Comparison of ENCODE assay signal across 14 cellular contexts in genomic region chr2:223989206-223989859, GRCh38. TPM values are rescaled to one million over a fixed set of nuclear protein-coding genes. Genes with fewer than 3 reads are reported as not detected.
A peak's percentile ranks its signal among the peaks of the same experiment; 100 is the strongest.
DNase-seq lines count a peak whose midpoint lies in the region; ATAC-seq, FAIRE-seq and TF ChIP-seq lines count a peak whose summit lies in the region.
"Had no signal": no experiment of that assay in that cellular context is flagged by ENCODE, and none has a peak within 500 bp of the region (broad histone marks: within the 10 kb centered on the region; RNA-seq: fewer than 3 reads in every experiment).

No MANE protein-coding gene starts in this region.

- H3K4me2 ChIP-seq in A549, result no peak overlapping the region

- TF ChIP-seq EP300 in A549 (IDR thresholded peaks at IDR 0.05), result no peak

- ATAC-seq in A549 (peak; percentile 66 to 78; a peak in 4 of 6 replicates), HG02885 (IDR thresholded peaks at IDR 0.05; ENCODE audit: poor library complexity, unreplicated experiment) (peak; percentile 56), right lobe of liver (peak; percentile 41 to 69 (median 46)), GM21825 (IDR thresholded peaks at IDR 0.05; ENCODE audit: unreplicated experiment) (no peak)

- no peaks in the 10 kb centered on the region for H3K27me3 ChIP-seq in right lobe of liver

- no peaks in the 10 kb centered on the region for H3K9me3 ChIP-seq in A549
- H3K9me3 ChIP-seq in right lobe of liver, result no peaks in the 10 kb centered on the region

- H3K4me1 ChIP-seq in A549 (peaks cover 4% of the 10 kb centered on the region; the same call in 2 of the 3 replicates), right lobe of liver (no peaks in the 10 kb centered on the region)

- no peak overlapping the region for H3K4me3 ChIP-seq in A549
- no peak overlapping the region for H3K4me3 ChIP-seq in right lobe of liver

- POLR2A ChIA-PET in A549 (lab: Yijun Ruan, JAX), result no interaction called here

- no peak for TF ChIP-seq POLR2A in A549 (IDR thresholded peaks at IDR 0.05; ENCODE audit: low read length)
- no peak for TF ChIP-seq POLR2A in right lobe of liver (IDR thresholded peaks at IDR 0.05)

- TF ChIP-seq CTCF in A549 (IDR thresholded peaks at IDR 0.05) (no peak; the same call in 2 of the 3 replicates), right lobe of liver (IDR thresholded peaks at IDR 0.05) (peak in 2 of 4 donors; percentile 10 to 18)

- intact Hi-C loops in right lobe of liver (cut with DNase I), result no loop called here

- 77% methylated on average over 10 of the region's 10 CpGs for WGBS in A549 (ENCODE audit: missing lambda C conversion rate)
- 62% methylated on average over 9 of the region's 10 CpGs for whole genome bisulfite sequencing in right lobe of liver (ENCODE audit: insufficient coverage, low coverage, low lambda C conversion rate, missing lambda C conversion rate)

- H3K36me3 ChIP-seq in right lobe of liver, result no peaks in the 10 kb centered on the region

- H3K27ac ChIP-seq in A549, result no peak overlapping the region
- H3K27ac ChIP-seq in right lobe of liver, result no peak overlapping the region

- peak in 1 of 2 experiments; percentile 30 for DNase-seq in A549 (ENCODE audit: low read depth in 1 of 2, low spot score in 1 of 2)
- DNase-seq in SW480 (ENCODE audit: low spot score), result peak; percentile 5
- no peak for DNase-seq in right lobe of liver
- DNase-seq in NCI-H2081 (lab: John Stamatoyannopoulos, UW), result no peak
- DNase-seq in UCSD-AML1 (lab: John Stamatoyannopoulos, UW; ENCODE audit: unreplicated experiment), result no peak
- no peak for DNase-seq in stimulated activated CD4-positive, alpha-beta T cell treated with anti-CD3 and anti-CD28 coated beads, Interleukin-1b, Interleukin-23, amount 100 ng/mL, for 48 hours
- DNase-seq: activated gamma-delta T cell treated with Interleukin-2 at 50 U/mL for 16 hours, DMS79 treated with DMSO at 0.1 percent for 48 hours, NCI-H1105 treated with DMSO at 0.1 percent for 48 hours, T-helper 9 cell, trophoblast cell had no signal

- FAIRE-seq in A549 (lab: Jason Lieb, UNC), result no peak
- FAIRE-seq: RCC 7860 had no signal

- CTCF ChIA-PET in A549 (lab: Yijun Ruan, JAX), result interaction anchor here (0.9 to 15.9 kb wide), 7 partner anchors 10 to 460 kb away, joined by 3 to 360 read pairs (median 4); partner anchors contain the start of gene SERPINE2

- TF ChIP-seq RAD21 in A549 (conservative IDR thresholded peaks at IDR 0.05 in 1 of 2, IDR thresholded peaks at IDR 0.05 in 1 of 2), result peak in 1 of 2 experiments; percentile 42; a peak in 4 of 5 replicates

TF ChIP-seq in A549, 52 proteins besides CTCF, POLR2A, EP300 and RAD21:
- TF ChIP-seq HOXB5 (CRISPR knock-in tag; IDR thresholded peaks at IDR 0.05) (no peak), SMC3 (IDR thresholded peaks at IDR 0.05) (peak; percentile 39; the same call in 1 of the 3 replicates), MAFK (IDR thresholded peaks at IDR 0.05; ENCODE audit: partially characterized antibody) (no peak)

RNA-seq across cellular contexts. Expression of gene MRPL44, which starts 32.1 kb away (rescaled TPM):
- 37.8 and 39.2 TPM in 2 replicates for polyA plus RNA-seq in A549 (2011; rRNA removed)
- polyA plus RNA-seq in A549 (2012; cell fraction: cytosol; rRNA removed), result 20.5 and 23.7 TPM in 2 replicates
- 11.1 and 19.5 TPM in 2 replicates for polyA plus RNA-seq in A549 (2012; cell fraction: nucleus; rRNA removed)
- 39.0 to 40.7 TPM (median 40.0 TPM) in 3 replicates for polyA plus RNA-seq in A549 (2017; fragmentation: RNase III; extraction: RNeasy Plus Mini Kit Qiagen cat#74134 plus additional on column Dnase treatment)
- 8.9 and 10.0 TPM in 2 replicates for polyA minus RNA-seq in A549 (2011; rRNA and poly(A)+ RNA removed)
- 10 to 100 TPM; 20.4 to 38.5 (median 23.5) TPM for total RNA-seq in right lobe of liver

RNA-seq across cellular contexts. Expression of gene WDFY1, which starts 44.2 kb away (rescaled TPM):
- polyA plus RNA-seq in A549 (2011; rRNA removed) (61.5 and 70.8 TPM in 2 replicates), A549 (2017; fragmentation: RNase III; extraction: RNeasy Plus Mini Kit Qiagen cat#74134 plus additional on column Dnase treatment) (36.6 to 38.9 TPM (median 38.7 TPM) in 3 replicates)
- 26.9 and 40.2 TPM in 2 replicates for polyA plus RNA-seq in A549 (2012; cell fraction: cytosol; rRNA removed)
- 57.9 and 73.6 TPM in 2 replicates for polyA plus RNA-seq in A549 (2012; cell fraction: nucleus; rRNA removed)
- polyA minus RNA-seq in A549 (2011; rRNA and poly(A)+ RNA removed), result 186 and 190 TPM in 2 replicates
- 10 to 100 TPM; 19.7 to 28.0 (median 21.4) TPM for total RNA-seq in right lobe of liver

RNA-seq across cellular contexts. Expression of gene SERPINE2, which starts 49.8 kb away (rescaled TPM):
- polyA plus RNA-seq in A549 (2011; rRNA removed), result 58.6 and 94.6 TPM in 2 replicates
- 66.5 and 112 TPM in 2 replicates for polyA plus RNA-seq in A549 (2012; cell fraction: cytosol; rRNA removed)
- polyA plus RNA-seq in A549 (2012; cell fraction: nucleus; rRNA removed), result 96.1 and 160 TPM in 2 replicates
- 88.2 to 107 TPM (median 97.9 TPM) in 3 replicates for polyA plus RNA-seq in A549 (2017; fragmentation: RNase III; extraction: RNeasy Plus Mini Kit Qiagen cat#74134 plus additional on column Dnase treatment)
- 39.4 and 50.9 TPM in 2 replicates for polyA minus RNA-seq in A549 (2011; rRNA and poly(A)+ RNA removed)
- 1 to 10 TPM; 1.2 to 5.1 (median 2.1) TPM for total RNA-seq in right lobe of liver
